ENCODE assay signal across 8 cellular contexts in the genomic region with DNA sequence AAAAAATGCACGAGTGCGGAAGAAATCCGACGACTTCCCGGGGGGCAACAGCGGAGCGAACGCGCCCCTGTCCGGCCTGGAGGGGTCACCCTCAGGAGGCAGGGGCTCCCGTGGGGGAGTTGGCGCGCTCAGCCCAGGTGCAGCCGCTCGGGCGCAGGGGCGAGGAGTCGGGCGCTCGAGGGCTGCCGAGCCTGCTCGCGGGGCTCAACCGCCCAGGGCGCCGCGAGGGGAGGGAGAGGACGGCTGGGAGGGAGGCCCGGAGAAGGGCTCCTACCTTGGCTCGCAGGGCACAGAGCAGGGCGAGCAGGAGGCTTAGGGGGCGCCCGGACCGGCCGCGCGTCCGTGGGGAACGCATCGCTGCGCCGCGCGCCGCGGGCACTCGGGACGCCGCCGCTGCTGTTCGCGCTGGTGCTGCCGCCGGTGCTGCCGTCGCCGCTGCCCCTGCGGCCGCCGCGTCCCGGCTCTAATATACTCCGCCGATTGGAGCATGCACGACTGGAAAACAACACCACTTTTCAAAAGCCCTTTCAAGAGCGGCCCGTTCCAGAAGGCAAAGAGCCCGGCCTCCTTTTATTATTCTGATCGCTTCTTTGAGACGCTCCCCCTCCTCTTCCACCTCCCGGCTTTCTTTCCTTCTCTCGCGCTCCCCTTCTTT. TPM values are rescaled to one million over a fixed set of nuclear protein-coding genes. Genes with fewer than 3 reads are reported as not detected.
DNase-seq lines count a peak whose midpoint lies in the region; ATAC-seq, FAIRE-seq and TF ChIP-seq lines count a peak whose summit lies in the region.

No MANE protein-coding gene starts in this region.

- H3K4me3 ChIP-seq in GM12878 (peak overlapping the region; percentile 81), iPS-11a (ENCODE audit: low read depth, low read length) (peak overlapping the region; percentile 74), skeletal muscle satellite cell (ENCODE audit: low read length) (peak overlapping the region; percentile 89)

- POLR2A ChIA-PET in GM12878 (lab: Charles Lee): interaction anchor here (0.7 to 2.1 kb wide), 3 partner anchors 132 to 594 kb away, joined by 3 to 6 read pairs (median 4); no protein-coding TSS in a partner anchor

- in situ Hi-C loops in GM12878 (cut with MboI): loop anchor here (5.0 to 10.0 kb wide), 2 partner anchors 599 to 871 kb away; no protein-coding TSS in a partner anchor

- under 1% methylated on average over 60 of the region's 73 CpGs for WGBS in GM12878 (ENCODE audit: insufficient coverage, insufficient replicate concordance, low lambda C conversion rate, missing lambda C conversion rate)

- CTCF ChIA-PET in GM12878 (lab: Yijun Ruan, JAX): interaction anchor here (0.7 to 1.8 kb wide), 5 partner anchors 14 to 871 kb away, joined by 3 to 4 read pairs (median 4); no protein-coding TSS in a partner anchor

- intact Hi-C loops in GM12878 (cut with micrococcal nuclease; ENCODE audit: unreplicated experiment): loop anchor here (5.0 to 10.0 kb wide), 5 partner anchors 199 to 731 kb away; no protein-coding TSS in a partner anchor

- H3K4me2 ChIP-seq in GM12878 (ENCODE audit: control insufficient read depth, insufficient read depth): peak overlapping the region; percentile 32
- peak overlapping the region; percentile 91 for H3K4me2 ChIP-seq in skeletal muscle satellite cell (ENCODE audit: low read length)

- peaks cover 10% of the 10 kb centered on the region for H3K79me2 ChIP-seq in GM12878 (ENCODE audit: control insufficient read depth, insufficient read depth, low read length)

- H3K4me1 ChIP-seq in GM12878 (ENCODE audit: control insufficient read depth, insufficient read depth, low read length) (peaks cover 27% of the 10 kb centered on the region), skeletal muscle satellite cell (ENCODE audit: control insufficient read depth, insufficient read depth, low read length) (peaks cover 28% of the 10 kb centered on the region)

- no peak for FAIRE-seq in GM12878 (lab: Jason Lieb, UNC)

- peak overlapping the region; percentile 33 for H2AFZ ChIP-seq in GM12878 (ENCODE audit: control insufficient read depth, low read depth, low read length)

- peak; percentile 9 for DNase-seq in activated naive CD4-positive, alpha-beta T cell treated with Interleukin-2 at 50 U/mL for 16 hours
- no peak for DNase-seq in activated naive CD4-positive, alpha-beta T cell treated with anti-CD3 and anti-CD28 coated beads, Interleukin-2, amount 50 U/mL, for 16 hours
- DNase-seq in NCI-H748 treated with DMSO at 0.1 percent for 48 hours (lab: John Stamatoyannopoulos, UW) (peak; percentile 60), GM12878 (ENCODE audit: low read depth, low spot score) (no peak)

- H3K9me3 ChIP-seq in GM12878 (replicated peaks; ENCODE audit: control insufficient read depth, insufficient read depth, low read length): no peaks in the 10 kb centered on the region
- H3K9me3 ChIP-seq in skeletal muscle satellite cell (replicated peaks; ENCODE audit: low read length): no peaks in the 10 kb centered on the region

- no peak for TF ChIP-seq CTCF in GM12878 (IDR thresholded peaks at IDR 0.05 in 2 of 3, conservative IDR thresholded peaks at IDR 0.05 in 1 of 3; ENCODE audit: control insufficient read depth in 2 of 3, extremely low read depth in 1 of 3, insufficient read depth in 1 of 3, low read depth in 3 of 3, low read length in 3 of 3)

- TF ChIP-seq EP300 in GM12878 (IDR thresholded peaks at IDR 0.05; ENCODE audit: borderline replicate concordance in 1 of 2, control insufficient read depth in 1 of 2, low read depth in 2 of 2, low read length in 2 of 2): no peak

- TF ChIP-seq POLR2A in GM12878 (IDR thresholded peaks at IDR 0.05; ENCODE audit: low read depth, low read length): no peak

- peak overlapping the region; percentile 16; the same call in 1 of the 2 replicates for H3K27ac ChIP-seq in GM12878 (ENCODE audit: control insufficient read depth, insufficient read depth)

- no peaks in the 10 kb centered on the region for H4K20me1 ChIP-seq in GM12878 (ENCODE audit: control insufficient read depth, insufficient read depth)

- SMC1A ChIA-PET in GM12878 (lab: Charles Lee; ENCODE audit: uncharacterized antibody, unreplicated experiment): interaction anchor here (1.6 to 2.3 kb wide), 3 partner anchors 19 to 595 kb away, joined by 4 to 8 read pairs (median 5); no protein-coding TSS in a partner anchor

- H3K9ac ChIP-seq in GM12878 (ENCODE audit: control insufficient read depth, insufficient read depth, low read length) (peak overlapping the region; percentile 62), skeletal muscle satellite cell (ENCODE audit: low read depth, low read length) (peak overlapping the region; percentile 96)

- TF ChIP-seq RAD21 in GM12878 (IDR thresholded peaks at IDR 0.05; ENCODE audit: insufficient read depth, low read depth, low read length): no peak

- no peaks in the 10 kb centered on the region; a peak in 1 of 4 replicates for H3K36me3 ChIP-seq in GM12878 (ENCODE audit: control insufficient read depth in 2 of 2, insufficient read depth in 2 of 2, low read length in 1 of 2)
- H3K36me3 ChIP-seq in skeletal muscle satellite cell (ENCODE audit: insufficient read depth, low read length): no peaks in the 10 kb centered on the region

- BruUV-seq in GM12878 (replicated peaks; lab: Mats Ljungman, UMichigan): TSS peak; percentile 74

- H3K27me3 ChIP-seq in GM12878 (replicated peaks in 1 of 2; ENCODE audit: control insufficient read depth in 2 of 2, insufficient read depth in 2 of 2, low read length in 1 of 2) (peaks cover 0 to 5% of the 10 kb centered on the region in 2 experiments; a peak in 2 of 4 replicates), skeletal muscle satellite cell (ENCODE audit: control insufficient read depth, insufficient read depth, low read length) (no peaks in the 10 kb centered on the region)

- ATAC-seq in GM12878: peak; percentile 0
- no peak for ATAC-seq in HG03045 (IDR thresholded peaks at IDR 0.05; ENCODE audit: unreplicated experiment)
- ATAC-seq in HG02571 (IDR thresholded peaks at IDR 0.05; ENCODE audit: unreplicated experiment): no peak

- RAD21 ChIA-PET in GM12878 (lab: Charles Lee; ENCODE audit: unreplicated experiment): interaction anchor here (0.6 to 3.9 kb wide), 6 partner anchors 84 to 594 kb away, joined by 3 to 30 read pairs (median 18); no protein-coding TSS in a partner anchor

TF ChIP-seq in GM12878, 131 proteins besides CTCF, POLR2A, EP300 and RAD21 (continues in another document):
- TF ChIP-seq, protein P1, sequence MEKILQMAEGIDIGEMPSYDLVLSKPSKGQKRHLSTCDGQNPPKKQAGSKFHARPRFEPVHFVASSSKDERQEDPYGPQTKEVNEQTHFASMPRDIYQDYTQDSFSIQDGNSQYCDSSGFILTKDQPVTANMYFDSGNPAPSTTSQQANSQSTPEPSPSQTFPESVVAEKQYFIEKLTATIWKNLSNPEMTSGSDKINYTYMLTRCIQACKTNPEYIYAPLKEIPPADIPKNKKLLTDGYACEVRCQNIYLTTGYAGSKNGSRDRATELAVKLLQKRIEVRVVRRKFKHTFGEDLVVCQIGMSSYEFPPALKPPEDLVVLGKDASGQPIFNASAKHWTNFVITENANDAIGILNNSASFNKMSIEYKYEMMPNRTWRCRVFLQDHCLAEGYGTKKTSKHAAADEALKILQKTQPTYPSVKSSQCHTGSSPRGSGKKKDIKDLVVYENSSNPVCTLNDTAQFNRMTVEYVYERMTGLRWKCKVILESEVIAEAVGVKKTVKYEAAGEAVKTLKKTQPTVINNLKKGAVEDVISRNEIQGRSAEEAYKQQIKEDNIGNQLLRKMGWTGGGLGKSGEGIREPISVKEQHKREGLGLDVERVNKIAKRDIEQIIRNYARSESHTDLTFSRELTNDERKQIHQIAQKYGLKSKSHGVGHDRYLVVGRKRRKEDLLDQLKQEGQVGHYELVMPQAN (conservative IDR thresholded peaks at IDR 0.05): 0 out of 2 replicates have a peak, but pooled peaks have one; percentile 31
- TF ChIP-seq MYC (IDR thresholded peaks at IDR 0.05; ENCODE audit: insufficient read depth, insufficient read length, insufficient replicate concordance, low read length, severe bottlenecking) (peak; percentile 34), BMI1 (IDR thresholded peaks at IDR 0.05; ENCODE audit: borderline replicate concordance) (no peak), MXI1 (IDR thresholded peaks at IDR 0.05; ENCODE audit: low read depth, low read length) (0 out of 2 replicates have a peak, but pooled peaks have one; percentile 26), LARP7 (IDR thresholded peaks at IDR 0.05) (peak; percentile 68; the same call in 1 of the 2 replicates), MYB (IDR thresholded peaks at IDR 0.05; ENCODE audit: borderline replicate concordance, low read depth, low read length) (no peak)
- TF ChIP-seq, protein P2, sequence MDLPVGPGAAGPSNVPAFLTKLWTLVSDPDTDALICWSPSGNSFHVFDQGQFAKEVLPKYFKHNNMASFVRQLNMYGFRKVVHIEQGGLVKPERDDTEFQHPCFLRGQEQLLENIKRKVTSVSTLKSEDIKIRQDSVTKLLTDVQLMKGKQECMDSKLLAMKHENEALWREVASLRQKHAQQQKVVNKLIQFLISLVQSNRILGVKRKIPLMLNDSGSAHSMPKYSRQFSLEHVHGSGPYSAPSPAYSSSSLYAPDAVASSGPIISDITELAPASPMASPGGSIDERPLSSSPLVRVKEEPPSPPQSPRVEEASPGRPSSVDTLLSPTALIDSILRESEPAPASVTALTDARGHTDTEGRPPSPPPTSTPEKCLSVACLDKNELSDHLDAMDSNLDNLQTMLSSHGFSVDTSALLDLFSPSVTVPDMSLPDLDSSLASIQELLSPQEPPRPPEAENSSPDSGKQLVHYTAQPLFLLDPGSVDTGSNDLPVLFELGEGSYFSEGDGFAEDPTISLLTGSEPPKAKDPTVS (IDR thresholded peaks at IDR 0.05; ENCODE audit: low read depth, low read length): no peak

RNA-seq across cellular contexts. Expression of a gene that starts 0.5 kb away (rescaled TPM):
- 19.2 and 20.7 TPM in 2 replicates for total RNA-seq in GM12878 (2013; cell fraction: nucleolus; rRNA removed)
- 2.1 and 2.5 TPM in 2 replicates for total RNA-seq in GM12878 (2014; rRNA removed)
- total RNA-seq in GM12878 (2014; rRNA removed; fragmentation: Illumina TruSeq; extraction: Trizol): 1.3 TPM in 2 replicates
- 3.1 and 3.2 TPM in 2 replicates for total RNA-seq in GM12878 (2021)
- 0.98 TPM for polyA plus RNA-seq in GM12878 (2011; ENCODE audit: low read depth)
- polyA plus RNA-seq in GM12878 (2011; rRNA removed): 5.0 and 6.9 TPM in 2 replicates
- 6.0 and 8.3 TPM in 2 replicates for polyA plus RNA-seq in GM12878 (2011; cell fraction: cytosol; rRNA removed)
- polyA plus RNA-seq in GM12878 (2011; cell fraction: nucleus; rRNA removed): 25.9 and 26.5 TPM in 2 replicates
- 2.4 and 5.1 TPM in 2 replicates for polyA plus RNA-seq in GM12878 (2012)
- 1.4 and 2.2 TPM in 2 replicates for polyA plus RNA-seq in GM12878 (2014; fragmentation: Illumina TruSeq; extraction: Trizol)
- polyA plus RNA-seq in GM12878 (2014; fragmentation: Nextera tagmentation; extraction: Ambion mirVana): 1 to 10 TPM in 1 of 2 experiments, under 1 TPM in 1; 0.66 to 1.0 TPM
- 2.0 and 2.2 TPM in 2 replicates for polyA plus RNA-seq in GM12878 (2014; rRNA removed)
- polyA plus RNA-seq in GM12878 (2016; fragmentation: Nextera tagmentation; extraction: Ambion mirVana): 1 to 10 TPM; 1.1 to 1.6 TPM
- polyA minus RNA-seq in GM12878 (2011; rRNA and poly(A)+ RNA removed): 23.6 and 27.0 TPM in 2 replicates
- 7.1 and 8.8 TPM in 2 replicates for polyA minus RNA-seq in GM12878 (2011; cell fraction: cytosol; rRNA and poly(A)+ RNA removed)
- 21.8 and 23.7 TPM in 2 replicates for polyA minus RNA-seq in GM12878 (2011; cell fraction: nucleus; rRNA and poly(A)+ RNA removed)
- 11.1 and 15.2 TPM in 2 replicates for total RNA-seq in skeletal muscle satellite cell (2012; rRNA removed)

Comparison
In these comparisons a context has a peak if more than half of its experiments do, and no peak if none do; other contexts are left out.
1. DNase-seq: peak in activated naive CD4-positive, alpha-beta T cell treated with Interleukin-2 at 50 U/mL for 16 hours (single experiment) and NCI-H748 treated with DMSO at 0.1 percent for 48 hours (single experiment); none in activated naive CD4-positive, alpha-beta T cell treated with anti-CD3 and anti-CD28 coated beads, Interleukin-2, amount 50 U/mL, for 16 hours (single experiment) and GM12878 (single experiment).
2. Peak in every context shown above with its lines, with median percentiles within 50 percentile points of each other: H3K4me3 ChIP-seq.